Comparison of ENCODE assay signal across 2 cellular contexts in genomic region chr2:159671047-159671446, GRCh38.
A peak's percentile ranks its signal among the peaks of the same experiment; 100 is the strongest.
TF ChIP-seq lines count a peak whose summit lies in the region.

No MANE protein-coding gene starts in this region.

TF ChIP-seq in liver, 16 proteins besides CTCF, POLR2A, EP300 and RAD21:
- TF ChIP-seq, protein P1, sequence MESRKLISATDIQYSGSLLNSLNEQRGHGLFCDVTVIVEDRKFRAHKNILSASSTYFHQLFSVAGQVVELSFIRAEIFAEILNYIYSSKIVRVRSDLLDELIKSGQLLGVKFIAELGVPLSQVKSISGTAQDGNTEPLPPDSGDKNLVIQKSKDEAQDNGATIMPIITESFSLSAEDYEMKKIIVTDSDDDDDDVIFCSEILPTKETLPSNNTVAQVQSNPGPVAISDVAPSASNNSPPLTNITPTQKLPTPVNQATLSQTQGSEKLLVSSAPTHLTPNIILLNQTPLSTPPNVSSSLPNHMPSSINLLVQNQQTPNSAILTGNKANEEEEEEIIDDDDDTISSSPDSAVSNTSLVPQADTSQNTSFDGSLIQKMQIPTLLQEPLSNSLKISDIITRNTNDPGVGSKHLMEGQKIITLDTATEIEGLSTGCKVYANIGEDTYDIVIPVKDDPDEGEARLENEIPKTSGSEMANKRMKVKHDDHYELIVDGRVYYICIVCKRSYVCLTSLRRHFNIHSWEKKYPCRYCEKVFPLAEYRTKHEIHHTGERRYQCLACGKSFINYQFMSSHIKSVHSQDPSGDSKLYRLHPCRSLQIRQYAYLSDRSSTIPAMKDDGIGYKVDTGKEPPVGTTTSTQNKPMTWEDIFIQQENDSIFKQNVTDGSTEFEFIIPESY (IDR thresholded peaks at IDR 0.05): peak; percentile 13
- TF ChIP-seq SP1 (IDR thresholded peaks at IDR 0.05): peak; percentile 26
- peak; percentile 4 to 10 for TF ChIP-seq HNF4A (conservative IDR thresholded peaks at IDR 0.05)
- TF ChIP-seq ATF3 (IDR thresholded peaks at IDR 0.05): no peak
- TF ChIP-seq GABPA (IDR thresholded peaks at IDR 0.05 in 1 of 2, conservative IDR thresholded peaks at IDR 0.05 in 1 of 2): no peak

TF ChIP-seq in HepG2, 621 proteins besides CTCF, POLR2A, EP300 and RAD21 (continued from another document):
- TF ChIP-seq DMTF1 (CRISPR knock-in tag; IDR thresholded peaks at IDR 0.05) (no peak), EHMT2 (IDR thresholded peaks at IDR 0.05; ENCODE audit: borderline replicate concordance, low read depth, low read length) (no peak), PRMT3 (CRISPR knock-in tag; IDR thresholded peaks at IDR 0.05; ENCODE audit: borderline replicate concordance, low read depth) (no peak), TIGD3 (CRISPR knock-in tag; IDR thresholded peaks at IDR 0.05; ENCODE audit: borderline replicate concordance) (no peak)
- TF ChIP-seq, protein P2, sequence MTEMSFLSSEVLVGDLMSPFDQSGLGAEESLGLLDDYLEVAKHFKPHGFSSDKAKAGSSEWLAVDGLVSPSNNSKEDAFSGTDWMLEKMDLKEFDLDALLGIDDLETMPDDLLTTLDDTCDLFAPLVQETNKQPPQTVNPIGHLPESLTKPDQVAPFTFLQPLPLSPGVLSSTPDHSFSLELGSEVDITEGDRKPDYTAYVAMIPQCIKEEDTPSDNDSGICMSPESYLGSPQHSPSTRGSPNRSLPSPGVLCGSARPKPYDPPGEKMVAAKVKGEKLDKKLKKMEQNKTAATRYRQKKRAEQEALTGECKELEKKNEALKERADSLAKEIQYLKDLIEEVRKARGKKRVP (CRISPR knock-in tag; IDR thresholded peaks at IDR 0.05): no peak
- TF ChIP-seq, protein P3, sequence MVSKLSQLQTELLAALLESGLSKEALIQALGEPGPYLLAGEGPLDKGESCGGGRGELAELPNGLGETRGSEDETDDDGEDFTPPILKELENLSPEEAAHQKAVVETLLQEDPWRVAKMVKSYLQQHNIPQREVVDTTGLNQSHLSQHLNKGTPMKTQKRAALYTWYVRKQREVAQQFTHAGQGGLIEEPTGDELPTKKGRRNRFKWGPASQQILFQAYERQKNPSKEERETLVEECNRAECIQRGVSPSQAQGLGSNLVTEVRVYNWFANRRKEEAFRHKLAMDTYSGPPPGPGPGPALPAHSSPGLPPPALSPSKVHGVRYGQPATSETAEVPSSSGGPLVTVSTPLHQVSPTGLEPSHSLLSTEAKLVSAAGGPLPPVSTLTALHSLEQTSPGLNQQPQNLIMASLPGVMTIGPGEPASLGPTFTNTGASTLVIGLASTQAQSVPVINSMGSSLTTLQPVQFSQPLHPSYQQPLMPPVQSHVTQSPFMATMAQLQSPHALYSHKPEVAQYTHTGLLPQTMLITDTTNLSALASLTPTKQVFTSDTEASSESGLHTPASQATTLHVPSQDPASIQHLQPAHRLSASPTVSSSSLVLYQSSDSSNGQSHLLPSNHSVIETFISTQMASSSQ (IDR thresholded peaks at IDR 0.05; ENCODE audit: low read depth): no peak
- TF ChIP-seq, protein P3 (CRISPR knock-in tag; IDR thresholded peaks at IDR 0.05; ENCODE audit: borderline replicate concordance): no peak
